1 cellular context compared by ENCODE assay signal in genomic region chr10:24720096-24720495, GRCh38.
TF ChIP-seq lines count a peak whose summit lies in the region.

No MANE protein-coding gene starts in this region.

TF ChIP-seq in liver, 16 proteins besides CTCF, POLR2A, EP300 and RAD21 (continued from another document):
- no peak for TF ChIP-seq ZBTB33 (IDR thresholded peaks at IDR 0.05)
